ENCODE assay signal across 20 cellular contexts in genomic region chr5:123170816-123171345, GRCh38.
"Had no signal": no experiment of that assay in that cellular context is flagged by ENCODE, and none has a peak within 500 bp of the region (broad histone marks: within the 10 kb centered on the region; RNA-seq: fewer than 3 reads in every experiment).

No MANE protein-coding gene starts in this region.

- H3K36me3 Mint-ChIP-seq: activated CD8-positive, alpha-beta memory T cell treated with anti-CD3 and anti-CD28 coated beads, Interleukin-2, amount 10 ng/mL, durations not matched to agents 7 days and 5 days; activated naive CD8-positive, alpha-beta T cell treated with anti-CD3 and anti-CD28 coated beads for 36 hours; naive thymus-derived CD8-positive, alpha-beta T cell had no signal

- H3K27ac Mint-ChIP-seq: activated B cell treated with CpG ODN at 0.5 μM for 24 hours; activated CD4-positive, alpha-beta memory T cell treated with anti-CD3 and anti-CD28 coated beads, Interleukin-2, amount 10 ng/mL, durations not matched to agents 7 days and 5 days; activated CD8-positive, alpha-beta memory T cell treated with anti-CD3 and anti-CD28 coated beads, Interleukin-2, amount 10 ng/mL, durations not matched to agents 7 days and 5 days; activated naive CD8-positive, alpha-beta T cell treated with anti-CD3 and anti-CD28 coated beads for 36 hours; endodermal cell; T-helper 2 cell treated with Interferon-gamma antibody and Interleukin-4, amounts not matched to agents 5 μg/mL and 100 μg/mL, for 36 hours had no signal

- ATAC-seq: activated CD8-positive, alpha-beta memory T cell treated with anti-CD3 and anti-CD28 coated beads, Interleukin-2, amount 10 ng/mL, durations not matched to agents 7 days and 5 days; body of pancreas had no signal

- H3K27me3 ChIP-seq: body of pancreas, colonic mucosa, tibial nerve, uterus had no signal

- H3K4me1 ChIP-seq: body of pancreas, colonic mucosa, tibial nerve, uterus had no signal

- H3K9me3 ChIP-seq: body of pancreas, colonic mucosa, tibial nerve, uterus had no signal

- H3K4me3 ChIP-seq: body of pancreas, colonic mucosa, tibial nerve, uterus had no signal

- H3K27ac ChIP-seq: body of pancreas, colonic mucosa, tibial nerve, uterus had no signal

- H3K36me3 ChIP-seq: colonic mucosa, tibial nerve, uterus had no signal

- H3K9me3 Mint-ChIP-seq: activated B cell treated with CpG ODN at 0.5 μM for 24 hours; activated CD4-positive, alpha-beta memory T cell treated with anti-CD3 and anti-CD28 coated beads, Interleukin-2, amount 10 ng/mL, durations not matched to agents 7 days and 5 days; activated naive CD8-positive, alpha-beta T cell treated with anti-CD3 and anti-CD28 coated beads for 36 hours; endodermal cell; naive thymus-derived CD8-positive, alpha-beta T cell; T-helper 2 cell treated with Interferon-gamma antibody and Interleukin-4, amounts not matched to agents 5 μg/mL and 100 μg/mL, for 36 hours had no signal

- H3K4me1 Mint-ChIP-seq: activated B cell treated with CpG ODN at 0.5 μM for 24 hours; activated CD4-positive, alpha-beta memory T cell treated with anti-CD3 and anti-CD28 coated beads, Interleukin-2, amount 10 ng/mL, durations not matched to agents 7 days and 5 days; activated CD8-positive, alpha-beta memory T cell treated with anti-CD3 and anti-CD28 coated beads, Interleukin-2, amount 10 ng/mL, durations not matched to agents 7 days and 5 days; activated naive CD8-positive, alpha-beta T cell treated with anti-CD3 and anti-CD28 coated beads for 36 hours; naive thymus-derived CD8-positive, alpha-beta T cell had no signal

- DNase-seq: activated B cell treated with CpG ODN at 0.5 μM for 24 hours; activated CD4-positive, alpha-beta memory T cell treated with anti-CD3 and anti-CD28 coated beads, Interleukin-2, amount 10 ng/mL, durations not matched to agents 7 days and 5 days; activated CD4-positive, alpha-beta T cell treated with anti-CD3 and anti-CD28 coated beads for 4 hours; activated CD8-positive, alpha-beta memory T cell treated with anti-CD3 and anti-CD28 coated beads, Interleukin-2, amount 10 ng/mL, durations not matched to agents 7 days and 5 days; activated naive CD4-positive, alpha-beta T cell; activated naive CD8-positive, alpha-beta T cell treated with anti-CD3 and anti-CD28 coated beads for 36 hours; amniotic stem cell; body of pancreas; central memory CD4-positive, alpha-beta T cell; colonic mucosa; endodermal cell; erythroblast; mesendoderm; naive thymus-derived CD8-positive, alpha-beta T cell; stimulated activated CD8-positive, alpha-beta memory T cell treated with anti-CD3 and anti-CD28 coated beads, Interleukin-4, amount 100 ng/mL, for 48 hours; stimulated activated naive CD4-positive, alpha-beta T cell treated with Interleukin-2 at 50 U/mL for 16 hours; SW 1271; uterus had no signal

- H3K4me3 Mint-ChIP-seq: activated B cell treated with CpG ODN at 0.5 μM for 24 hours; activated CD4-positive, alpha-beta memory T cell treated with anti-CD3 and anti-CD28 coated beads, Interleukin-2, amount 10 ng/mL, durations not matched to agents 7 days and 5 days; activated CD8-positive, alpha-beta memory T cell treated with anti-CD3 and anti-CD28 coated beads, Interleukin-2, amount 10 ng/mL, durations not matched to agents 7 days and 5 days; activated naive CD8-positive, alpha-beta T cell treated with anti-CD3 and anti-CD28 coated beads for 36 hours; endodermal cell; naive thymus-derived CD8-positive, alpha-beta T cell; T-helper 2 cell treated with Interferon-gamma antibody and Interleukin-4, amounts not matched to agents 5 μg/mL and 100 μg/mL, for 36 hours had no signal
